In the genomic region with DNA sequence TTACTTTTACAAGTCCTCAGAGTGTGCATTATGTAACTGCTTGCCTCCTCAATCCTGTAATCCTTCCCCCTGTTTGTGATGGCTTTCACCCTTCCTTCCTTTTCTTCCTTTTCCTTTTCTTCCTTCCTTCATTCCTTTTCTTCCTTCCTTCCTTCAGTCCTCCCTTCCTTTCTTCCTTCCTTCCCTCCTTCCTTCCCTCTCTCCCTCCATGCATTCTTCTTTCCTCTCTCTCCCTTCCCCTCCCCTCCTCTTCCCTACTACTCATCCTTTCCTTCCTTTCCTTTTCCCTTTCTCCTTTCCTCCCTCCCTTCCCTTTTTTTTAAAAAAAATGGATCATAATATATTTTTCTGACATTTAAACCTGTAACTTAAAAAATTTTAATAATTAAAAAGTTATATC, we compare ENCODE assay signal across 1 cellular context.
TF ChIP-seq lines count a peak whose summit lies in the region.

No MANE protein-coding gene starts in this region.

TF ChIP-seq in H1, 55 proteins besides CTCF, POLR2A, EP300 and RAD21:
- TF ChIP-seq, protein P1, sequence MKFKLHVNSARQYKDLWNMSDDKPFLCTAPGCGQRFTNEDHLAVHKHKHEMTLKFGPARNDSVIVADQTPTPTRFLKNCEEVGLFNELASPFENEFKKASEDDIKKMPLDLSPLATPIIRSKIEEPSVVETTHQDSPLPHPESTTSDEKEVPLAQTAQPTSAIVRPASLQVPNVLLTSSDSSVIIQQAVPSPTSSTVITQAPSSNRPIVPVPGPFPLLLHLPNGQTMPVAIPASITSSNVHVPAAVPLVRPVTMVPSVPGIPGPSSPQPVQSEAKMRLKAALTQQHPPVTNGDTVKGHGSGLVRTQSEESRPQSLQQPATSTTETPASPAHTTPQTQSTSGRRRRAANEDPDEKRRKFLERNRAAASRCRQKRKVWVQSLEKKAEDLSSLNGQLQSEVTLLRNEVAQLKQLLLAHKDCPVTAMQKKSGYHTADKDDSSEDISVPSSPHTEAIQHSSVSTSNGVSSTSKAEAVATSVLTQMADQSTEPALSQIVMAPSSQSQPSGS (IDR thresholded peaks at IDR 0.05; ENCODE audit: low read length) = no peak
- TF ChIP-seq CBX5 (IDR thresholded peaks at IDR 0.05; ENCODE audit: low read depth, low read length) (no peak), FOSL1 (IDR thresholded peaks at IDR 0.05; ENCODE audit: insufficient read depth, low read depth, low read length) (no peak), TCF12 (IDR thresholded peaks at IDR 0.05; ENCODE audit: low read depth, low read length) (no peak), TAF1 (IDR thresholded peaks at IDR 0.05; ENCODE audit: low read depth, low read length) (no peak), SIRT6 (IDR thresholded peaks at IDR 0.05; ENCODE audit: low read length) (no peak), RNF2 (IDR thresholded peaks at IDR 0.05; ENCODE audit: borderline replicate concordance, low read depth, low read length, missing control alignments, poor library complexity, severe bottlenecking) (no peak), TBP (IDR thresholded peaks at IDR 0.05; ENCODE audit: low read depth, low read length) (no peak), HDAC6 (IDR thresholded peaks at IDR 0.05; ENCODE audit: low read depth, low read length) (no peak), POU5F1 (IDR thresholded peaks at IDR 0.05; ENCODE audit: low read depth, low read length) (no peak), NANOG (IDR thresholded peaks at IDR 0.05; ENCODE audit: insufficient read depth, low read depth, low read length, poor library complexity, severe bottlenecking) (no peak), TAF7 (optimal IDR thresholded peaks at IDR 0.05; ENCODE audit: borderline replicate concordance, low read depth, low read length) (no peak), BCL11A (IDR thresholded peaks at IDR 0.05; ENCODE audit: low read depth in 2 of 2, low read length in 2 of 2) (no peak), SRF (IDR thresholded peaks at IDR 0.05; ENCODE audit: low read depth, low read length) (no peak), SP4 (IDR thresholded peaks at IDR 0.05; ENCODE audit: low read length) (no peak), POLR2AphosphoS5 (IDR thresholded peaks at IDR 0.05; ENCODE audit: low read depth, low read length) (no peak)
- TF ChIP-seq, protein P2, sequence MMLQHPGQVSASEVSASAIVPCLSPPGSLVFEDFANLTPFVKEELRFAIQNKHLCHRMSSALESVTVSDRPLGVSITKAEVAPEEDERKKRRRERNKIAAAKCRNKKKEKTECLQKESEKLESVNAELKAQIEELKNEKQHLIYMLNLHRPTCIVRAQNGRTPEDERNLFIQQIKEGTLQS (IDR thresholded peaks at IDR 0.05; ENCODE audit: insufficient read depth, low read depth, low read length) = no peak
- TF ChIP-seq, protein P3, sequence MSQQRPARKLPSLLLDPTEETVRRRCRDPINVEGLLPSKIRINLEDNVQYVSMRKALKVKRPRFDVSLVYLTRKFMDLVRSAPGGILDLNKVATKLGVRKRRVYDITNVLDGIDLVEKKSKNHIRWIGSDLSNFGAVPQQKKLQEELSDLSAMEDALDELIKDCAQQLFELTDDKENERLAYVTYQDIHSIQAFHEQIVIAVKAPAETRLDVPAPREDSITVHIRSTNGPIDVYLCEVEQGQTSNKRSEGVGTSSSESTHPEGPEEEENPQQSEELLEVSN (IDR thresholded peaks at IDR 0.05) = no peak
